In the genomic region with DNA sequence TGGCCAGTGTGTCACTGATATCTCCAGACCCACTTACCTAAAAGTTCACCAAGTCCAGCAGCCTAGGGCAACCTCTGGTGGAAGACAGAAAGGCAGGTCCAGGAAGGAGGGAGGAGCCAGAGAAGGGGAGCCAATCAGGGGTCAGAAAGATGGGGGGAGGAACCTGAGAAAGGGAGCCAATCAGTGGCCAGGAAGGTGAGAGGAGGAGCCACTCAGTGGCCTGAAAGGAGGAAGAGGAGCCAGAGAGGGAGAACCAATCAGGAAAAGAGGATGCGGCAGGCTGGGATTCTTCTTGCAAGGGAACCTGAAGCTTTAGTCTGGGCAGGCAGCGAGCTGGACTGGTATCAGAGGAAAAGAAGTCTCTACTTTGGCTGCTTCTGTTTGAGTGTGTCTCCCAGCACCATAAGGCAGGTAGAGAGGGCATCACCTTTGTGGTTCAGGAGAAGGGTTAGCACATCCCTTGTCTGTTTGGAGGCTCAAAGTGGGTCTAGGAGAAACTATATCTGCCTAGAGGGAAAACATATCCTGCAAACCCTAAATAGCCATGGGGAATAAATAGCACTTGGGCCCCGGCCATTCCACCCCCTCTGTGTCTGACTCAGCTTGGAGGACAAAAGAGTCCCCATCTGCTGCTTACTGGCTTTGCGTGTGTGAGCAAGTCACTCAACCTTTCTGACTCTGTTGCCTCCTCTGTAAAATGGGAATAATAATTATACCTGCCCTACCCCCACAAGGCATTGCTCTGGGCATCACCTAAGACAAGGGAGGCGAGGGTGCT, we compare ENCODE assay signal across 1 cellular context.
TF ChIP-seq lines count a peak whose summit lies in the region.

No MANE protein-coding gene starts in this region.

TF ChIP-seq in IMR-90, 13 proteins besides CTCF, POLR2A, EP300 and RAD21:
- TF ChIP-seq BHLHE40 (IDR thresholded peaks at IDR 0.05; ENCODE audit: low read depth, low read length) (no peak), MAFK (IDR thresholded peaks at IDR 0.05; ENCODE audit: low read depth, low read length) (no peak), SMC3 (IDR thresholded peaks at IDR 0.05; ENCODE audit: low read depth, low read length) (no peak), RFX5 (IDR thresholded peaks at IDR 0.05; ENCODE audit: low read depth, low read length) (no peak), MAZ (IDR thresholded peaks at IDR 0.05; ENCODE audit: borderline replicate concordance, low read depth, low read length) (no peak), MXI1 (IDR thresholded peaks at IDR 0.05; ENCODE audit: borderline replicate concordance, low read depth, low read length) (no peak), CHD1 (IDR thresholded peaks at IDR 0.05; ENCODE audit: low read depth, low read length) (no peak), FOS (IDR thresholded peaks at IDR 0.05; ENCODE audit: low read depth, low read length) (no peak), CEBPB (IDR thresholded peaks at IDR 0.05; ENCODE audit: low read depth, low read length) (no peak)
- TF ChIP-seq, protein P1, sequence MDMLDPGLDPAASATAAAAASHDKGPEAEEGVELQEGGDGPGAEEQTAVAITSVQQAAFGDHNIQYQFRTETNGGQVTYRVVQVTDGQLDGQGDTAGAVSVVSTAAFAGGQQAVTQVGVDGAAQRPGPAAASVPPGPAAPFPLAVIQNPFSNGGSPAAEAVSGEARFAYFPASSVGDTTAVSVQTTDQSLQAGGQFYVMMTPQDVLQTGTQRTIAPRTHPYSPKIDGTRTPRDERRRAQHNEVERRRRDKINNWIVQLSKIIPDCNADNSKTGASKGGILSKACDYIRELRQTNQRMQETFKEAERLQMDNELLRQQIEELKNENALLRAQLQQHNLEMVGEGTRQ (IDR thresholded peaks at IDR 0.05; ENCODE audit: low read depth, low read length): no peak
